10 cellular contexts compared by ENCODE assay signal in the genomic region with DNA sequence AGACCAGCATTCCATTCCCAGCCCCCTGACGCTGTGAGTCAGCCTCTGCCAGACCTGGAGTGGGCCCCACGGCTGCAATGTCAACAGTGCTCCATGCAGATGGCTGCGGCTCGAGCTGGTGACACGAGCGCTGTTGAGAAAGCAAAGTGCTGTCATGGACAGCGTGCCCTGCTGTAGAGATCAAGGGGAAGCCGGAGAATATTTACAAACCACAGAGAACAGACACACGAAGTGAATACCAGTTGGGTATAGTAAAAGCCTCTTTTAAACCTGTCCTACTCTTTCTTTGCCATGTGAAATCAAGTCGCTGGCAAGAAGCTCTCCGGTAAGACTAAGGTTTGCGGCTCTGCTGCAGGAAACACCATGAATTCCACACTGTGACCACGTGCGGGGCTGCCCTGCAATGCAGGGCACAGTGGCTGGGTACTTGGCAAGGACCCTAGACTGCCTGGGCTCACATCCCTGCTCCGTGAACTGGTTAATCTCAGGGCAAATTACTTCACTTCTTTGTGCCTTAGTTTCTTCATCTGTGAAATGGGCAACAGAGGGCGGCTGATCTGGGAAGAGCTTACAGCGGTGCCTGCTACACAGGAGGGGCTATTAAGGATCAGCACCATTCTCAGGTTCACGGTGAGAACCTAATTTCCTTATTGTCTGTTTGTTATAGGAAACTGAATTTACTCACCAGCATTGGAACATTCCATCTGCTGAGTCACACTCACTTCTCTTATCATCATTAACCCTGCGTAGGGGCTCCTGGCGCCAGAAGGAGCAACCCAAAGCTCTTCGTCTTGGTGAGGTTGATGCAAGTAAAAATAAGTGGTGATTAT. TPM values are rescaled to one million over a fixed set of nuclear protein-coding genes. Genes with fewer than 3 reads are reported as not detected.
DNase-seq lines count a peak whose midpoint lies in the region; ATAC-seq, FAIRE-seq and TF ChIP-seq lines count a peak whose summit lies in the region.
"Had no signal": no experiment of that assay in that cellular context is flagged by ENCODE, and none has a peak within 500 bp of the region (broad histone marks: within the 10 kb centered on the region; RNA-seq: fewer than 3 reads in every experiment).

No MANE protein-coding gene starts in this region.

- H3K4me3 ChIP-seq in AG04450 (ENCODE audit: low read depth, low read length), result no peak overlapping the region
- H3K4me3 ChIP-seq in esophagus squamous epithelium, result no peak overlapping the region

- TF ChIP-seq CTCF in AG04450 (IDR thresholded peaks at IDR 0.05; ENCODE audit: low read depth, low read length) (no peak), WTC11 (IDR thresholded peaks at IDR 0.05) (no peak), esophagus squamous epithelium (IDR thresholded peaks at IDR 0.05) (no peak)

- H3K4me1 ChIP-seq in esophagus squamous epithelium, result no peaks in the 10 kb centered on the region

- no peaks in the 10 kb centered on the region for H3K36me3 ChIP-seq in esophagus squamous epithelium

- peaks cover 13% of the 10 kb centered on the region for H3K9me3 Mint-ChIP-seq in WTC11
- H3K9me3 Mint-ChIP-seq: activated T-cell treated with anti-CD3 and anti-CD28 coated beads, Interleukin-2, amount 50 U/mL, for 4 hours had no signal

- no peak for ATAC-seq in WTC11
- no peak for ATAC-seq in GM21717 (IDR thresholded peaks at IDR 0.05; ENCODE audit: unreplicated experiment)
- no peak for ATAC-seq in GM18909 (IDR thresholded peaks at IDR 0.05; ENCODE audit: poor library complexity, unreplicated experiment)
- ATAC-seq: activated T-cell treated with anti-CD3 and anti-CD28 coated beads, Interleukin-2, amount 50 U/mL, for 4 hours had no signal

- H3K4me3 Mint-ChIP-seq in WTC11, result no peak overlapping the region
- H3K4me3 Mint-ChIP-seq: activated T-cell treated with anti-CD3 and anti-CD28 coated beads, Interleukin-2, amount 50 U/mL, for 4 hours had no signal

- 36 to 48% methylated on average over 19 to 20 of the region's 21 CpGs for WGBS in esophagus squamous epithelium, 2 donors

- H3K36me3 Mint-ChIP-seq in WTC11, result peaks cover 5% of the 10 kb centered on the region; the same call in 1 of the 2 replicates

- no peak for TF ChIP-seq POLR2A in esophagus squamous epithelium (IDR thresholded peaks at IDR 0.05)

- H3K27me3 Mint-ChIP-seq in WTC11 (ENCODE audit: low read depth), result no peaks in the 10 kb centered on the region; the same call in 1 of the 2 replicates

- CTCF ChIA-PET in AG04450 (lab: Charles Lee), result interaction anchor here (0.7 to 5.5 kb wide), 4 partner anchors 139 to 255 kb away, joined by 3 to 154 read pairs (median 13); no protein-coding TSS in a partner anchor
- CTCF ChIA-PET in WTC11 (lab: Charles Lee), result interaction anchor here (0.9 to 3.3 kb wide), 10 partner anchors 20 to 197 kb away, joined by 3 to 17 read pairs (median 4); no protein-coding TSS in a partner anchor

- peaks cover 2% of the 10 kb centered on the region; the same call in 1 of the 2 replicates for H3K4me1 Mint-ChIP-seq in WTC11

- peak; percentile 48 for FAIRE-seq in HTR-8/SVneo (lab: Jason Lieb, UNC)

- H3K27me3 ChIP-seq in AG04450 (ENCODE audit: control insufficient read depth, insufficient read depth, low read length) (peaks cover 3% of the 10 kb centered on the region), esophagus squamous epithelium (peaks cover 0 to 67% (median 0%) of the 10 kb centered on the region in 4 donors)

- POLR2A ChIA-PET in AG04450 (lab: Yijun Ruan, JAX) (interaction anchor here (0.7 to 1.8 kb wide), 4 partner anchors 14 to 188 kb away, joined by 3 to 6 read pairs (median 4); no protein-coding TSS in a partner anchor), WTC11 (lab: Charles Lee) (interaction anchor here (0.5 kb wide), 1 partner anchor 338 kb away, joined by 3 read pairs; no protein-coding TSS in a partner anchor)

- H3K27ac Mint-ChIP-seq in WTC11, result no peak overlapping the region

- intact Hi-C loops in esophagus squamous epithelium (cut with DNase I), result loop anchor here (5.0 kb wide), 1 partner anchor 138 kb away; no protein-coding TSS in a partner anchor

- H3K27ac ChIP-seq in AG04450 (ENCODE audit: low read depth, low read length), result peak overlapping the region; percentile 81
- no peak overlapping the region for H3K27ac ChIP-seq in esophagus squamous epithelium

- H3K9me3 ChIP-seq in AG04450 (ENCODE audit: control insufficient read depth, insufficient read depth, low read length) (peaks cover 9% of the 10 kb centered on the region), esophagus squamous epithelium (peaks cover 0 to 3% (median 0%) of the 10 kb centered on the region in 3 donors)

- DNase-seq in AG04450 (ENCODE audit: low read depth, low spot score) (no peak), HTR-8/SVneo (ENCODE audit: insufficient read length, low spot score) (peak; percentile 58), WTC11 (ENCODE audit: low spot score) (no peak), kidney tubule cell (ENCODE audit: low spot score) (peak; percentile 97), esophagus squamous epithelium (lab: John Stamatoyannopoulos, UW) (no peak), NCI-H1930 (lab: John Stamatoyannopoulos, UW) (no peak)
- DNase-seq: activated T-cell treated with anti-CD3 and anti-CD28 coated beads, Interleukin-2, amount 50 U/mL, for 4 hours had no signal

TF ChIP-seq in WTC11, 78 proteins besides CTCF, POLR2A, EP300 and RAD21:
- TF ChIP-seq ZNF263 (CRISPR knock-in tag; IDR thresholded peaks at IDR 0.05; ENCODE audit: low read depth) (no peak), PRDM15 (CRISPR knock-in tag; IDR thresholded peaks at IDR 0.05) (no peak), GABPB1 (CRISPR knock-in tag; IDR thresholded peaks at IDR 0.05) (peak; percentile 61; the same call in 1 of the 2 replicates)

RNA-seq across cellular contexts. Expression of gene ELFN2, which starts 27.8 kb away (rescaled TPM):
- 2.6 and 3.8 TPM in 2 replicates for polyA plus RNA-seq in AG04450 (2011; rRNA removed)
- polyA minus RNA-seq in AG04450 (2011; rRNA and poly(A)+ RNA removed), result 4.2 and 4.9 TPM in 2 replicates
- total RNA-seq in WTC11 (2021) (0.87 to 1.8 TPM (median 1.5 TPM) in 3 replicates), esophagus squamous epithelium (not detected)

RNA-seq across cellular contexts. Expression of gene MFNG, which starts 31.1 kb away (rescaled TPM):
- polyA plus RNA-seq in AG04450 (2011; rRNA removed), result 0.04 and 0.06 TPM in 2 replicates
- not detected in 2 replicates for polyA minus RNA-seq in AG04450 (2011; rRNA and poly(A)+ RNA removed)
- 3.2 to 4.8 TPM (median 3.7 TPM) in 3 replicates for total RNA-seq in WTC11 (2021)
- 10 to 100 TPM in 1 of 4 donors, 1 to 10 TPM in 3; 3.8 to 10.3 (median 7.9) TPM for total RNA-seq in esophagus squamous epithelium
- total RNA-seq: NCI-H460 had no signal

Comparison
In these comparisons a context has a peak if more than half of its experiments do, and no peak if none do; other contexts are left out.
1. DNase-seq: peak in HTR-8/SVneo (single experiment) and kidney tubule cell (single experiment); none in AG04450 (single experiment), WTC11 (single experiment), esophagus squamous epithelium (single experiment) and NCI-H1930 (0 of 2).